8 cellular contexts compared by ENCODE assay signal in the genomic region with DNA sequence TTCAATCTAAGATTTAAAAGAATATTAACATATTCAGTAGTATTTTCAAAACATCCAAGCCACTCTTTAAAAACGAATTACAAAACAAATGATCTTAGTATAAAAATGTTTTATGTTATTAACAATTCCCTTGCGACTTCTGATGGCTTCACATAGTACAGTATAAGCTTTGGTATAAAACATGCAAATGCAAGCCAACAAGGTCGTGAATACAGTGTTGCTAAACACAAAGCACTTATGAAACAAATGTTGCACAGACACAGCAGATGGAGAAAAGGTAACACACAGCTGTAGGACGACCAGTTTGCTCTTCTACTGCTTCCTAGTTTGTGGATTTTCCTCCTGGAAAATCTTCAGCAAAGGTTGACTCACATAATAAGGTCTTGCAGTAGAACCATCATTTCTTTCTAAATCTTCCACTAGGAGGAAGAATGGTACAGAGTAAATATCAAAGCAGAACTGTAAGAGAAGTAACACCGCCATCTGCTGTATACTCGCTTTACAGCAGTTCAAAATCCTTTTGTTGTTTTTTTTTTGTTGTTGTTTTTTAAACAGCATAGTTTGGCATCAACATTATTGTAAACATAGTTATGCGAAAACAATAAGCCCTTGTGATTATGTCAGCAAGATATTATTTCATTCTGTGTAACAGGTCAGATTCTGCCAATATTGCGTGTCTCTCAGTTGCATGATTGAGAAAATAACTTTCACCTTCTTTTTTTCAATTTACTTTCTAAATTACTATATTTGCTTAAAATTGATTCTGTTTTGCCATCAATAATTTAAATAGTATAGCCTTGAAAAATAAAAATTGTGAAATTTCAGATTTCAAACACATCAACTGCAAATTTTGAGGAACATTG.
DNase-seq lines count a peak whose midpoint lies in the region; ATAC-seq and TF ChIP-seq lines count a peak whose summit lies in the region.

No MANE protein-coding gene starts in this region.

- no peak overlapping the region for H3K4ac ChIP-seq in mesenchymal stem cell (ENCODE audit: low read depth in 1 of 2, low read length in 2 of 2)

- no peak overlapping the region for H3K23ac ChIP-seq in mesenchymal stem cell (ENCODE audit: low read length in 2 of 2)

- no peak overlapping the region for H2AK5ac ChIP-seq in mesenchymal stem cell (ENCODE audit: low read length, severe bottlenecking)

- H3K36me3 ChIP-seq in colonic mucosa (no peaks in the 10 kb centered on the region), mesenchymal stem cell (ENCODE audit: control insufficient read depth in 1 of 2, insufficient read depth in 2 of 2, low read depth in 1 of 2, low read length in 2 of 2) (no peaks in the 10 kb centered on the region)

- no peaks in the 10 kb centered on the region for H3K79me1 ChIP-seq in mesenchymal stem cell (replicated peaks; ENCODE audit: low read length, poor library complexity, severe bottlenecking)

- no peak overlapping the region for H3K4me3 ChIP-seq in colonic mucosa
- H3K4me3 ChIP-seq in mesenchymal stem cell (ENCODE audit: insufficient read depth in 1 of 2, low read depth in 1 of 2, low read length in 2 of 2) = no peak overlapping the region
- H3K4me3 ChIP-seq in coronary artery = no peak overlapping the region

- 49% methylated on average over 4 of the region's 8 CpGs for WGBS in mesenchymal stem cell

- no peak overlapping the region for H2BK5ac ChIP-seq in mesenchymal stem cell (ENCODE audit: low read depth, low read length, poor library complexity, severe bottlenecking)

- H3K4me1 ChIP-seq in colonic mucosa (no peaks in the 10 kb centered on the region), mesenchymal stem cell (ENCODE audit: control insufficient read depth, insufficient read depth, low read depth, low read length) (no peaks in the 10 kb centered on the region)

- ATAC-seq in GM19372 (IDR thresholded peaks at IDR 0.05; ENCODE audit: low read depth, unreplicated experiment) (peak; percentile 86), HG03378 (IDR thresholded peaks at IDR 0.05; ENCODE audit: unreplicated experiment) (peak; percentile 94)
- no peak for ATAC-seq in activated CD4-positive, CD25-positive, alpha-beta regulatory T cell treated with anti-CD3 and anti-CD28 coated beads, Interleukin-2, amount 50 U/mL, for 24 hours

- intact Hi-C loops in colonic mucosa (cut with DNase I) = loop anchor here (5.0 kb wide), 1 partner anchor 431 kb away; no protein-coding TSS in a partner anchor

- H3K9me3 ChIP-seq in colonic mucosa (no peaks in the 10 kb centered on the region), mesenchymal stem cell (ENCODE audit: control insufficient read depth, low read length) (no peaks in the 10 kb centered on the region)

- peak; percentile 1 for DNase-seq in DMS79 (lab: John Stamatoyannopoulos, UW)
- DNase-seq in NCI-H69 (lab: John Stamatoyannopoulos, UW) = peak; percentile 66
- DNase-seq in colonic mucosa = no peak
- peak; percentile 66 for DNase-seq in mesenchymal stem cell
- DNase-seq in coronary artery (ENCODE audit: low spot score) = no peak

- H2AFZ ChIP-seq in mesenchymal stem cell (ENCODE audit: low read depth, low read length) = no peak overlapping the region

- no peak overlapping the region for H4K8ac ChIP-seq in mesenchymal stem cell (ENCODE audit: low read length)

- no peak overlapping the region for H3K18ac ChIP-seq in mesenchymal stem cell (ENCODE audit: low read depth in 1 of 2, low read length in 2 of 2)

- no peak overlapping the region for H3K9ac ChIP-seq in colonic mucosa (ENCODE audit: low read depth in 2 of 2, low read length in 2 of 2)
- H3K9ac ChIP-seq in mesenchymal stem cell (ENCODE audit: low read length) = no peak overlapping the region

- no peak overlapping the region for H3K14ac ChIP-seq in mesenchymal stem cell (ENCODE audit: low read length in 2 of 2)

- H2BK15ac ChIP-seq in mesenchymal stem cell (ENCODE audit: low read depth, poor library complexity, severe bottlenecking) = no peak overlapping the region

- H2BK120ac ChIP-seq in mesenchymal stem cell (ENCODE audit: low read depth, low read length) = no peak overlapping the region

- H3K27me3 ChIP-seq in colonic mucosa = no peaks in the 10 kb centered on the region
- H3K27me3 ChIP-seq in mesenchymal stem cell (ENCODE audit: control insufficient read depth in 1 of 2, insufficient read depth in 1 of 2, low read length in 2 of 2) = peaks cover 0 to 5% of the 10 kb centered on the region in 2 experiments

- no peak overlapping the region for H2BK12ac ChIP-seq in mesenchymal stem cell (ENCODE audit: low read length in 2 of 2)

- TF ChIP-seq CTCF in colonic mucosa (IDR thresholded peaks at IDR 0.05) (peak; percentile 35), coronary artery (IDR thresholded peaks at IDR 0.05) (no peak)

- H4K91ac ChIP-seq in mesenchymal stem cell (ENCODE audit: low read length) = no peak overlapping the region

- no peak overlapping the region for H3K4me2 ChIP-seq in mesenchymal stem cell (ENCODE audit: low read length, poor library complexity, severe bottlenecking)

- H3K27ac ChIP-seq in colonic mucosa = no peak overlapping the region
- no peak overlapping the region for H3K27ac ChIP-seq in mesenchymal stem cell (ENCODE audit: low read length, poor library complexity, severe bottlenecking)
- H3K27ac ChIP-seq in coronary artery = no peak overlapping the region

Comparison
In these comparisons a context has a peak if more than half of its experiments do, and no peak if none do; other contexts are left out.
1. DNase-seq: peak in DMS79 (single experiment), NCI-H69 (single experiment) and mesenchymal stem cell (single experiment); none in colonic mucosa (single experiment) and coronary artery (single experiment).
2. ATAC-seq: peak in GM19372 (single experiment) and HG03378 (single experiment); none in activated CD4-positive, CD25-positive, alpha-beta regulatory T cell treated with anti-CD3 and anti-CD28 coated beads, Interleukin-2, amount 50 U/mL, for 24 hours (0 of 2).